ENCODE assay signal across 2 cellular contexts in the genomic region with DNA sequence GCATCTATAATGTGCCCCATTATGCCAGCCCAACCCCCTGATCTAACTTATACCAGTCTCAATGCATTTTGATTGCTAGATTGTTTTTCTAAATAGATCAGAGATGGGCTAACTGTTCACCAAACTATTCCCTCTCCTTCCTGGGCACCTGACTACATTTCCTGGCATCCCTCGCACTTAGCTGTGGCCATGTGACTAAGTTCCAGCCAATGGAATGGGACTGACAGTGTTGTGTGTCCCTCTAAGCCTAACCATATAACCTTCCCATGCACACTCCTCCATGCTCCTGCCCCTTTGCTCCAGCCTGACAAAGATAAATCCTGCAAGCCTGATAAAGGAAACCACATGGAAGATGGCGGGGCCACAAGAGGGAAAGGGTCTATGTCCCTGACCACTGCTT.
TF ChIP-seq lines count a peak whose summit lies in the region.

No MANE protein-coding gene starts in this region.

TF ChIP-seq in HCT116, 20 proteins besides CTCF, POLR2A, EP300 and RAD21:
- no peak for TF ChIP-seq MAX (IDR thresholded peaks at IDR 0.05)
- no peak for TF ChIP-seq REST (IDR thresholded peaks at IDR 0.05; ENCODE audit: low read depth)
- TF ChIP-seq JUND (IDR thresholded peaks at IDR 0.05): no peak
- no peak for TF ChIP-seq SRF (IDR thresholded peaks at IDR 0.05; ENCODE audit: low read depth)
- TF ChIP-seq EGR1 (IDR thresholded peaks at IDR 0.05; ENCODE audit: low read depth): no peak
- no peak for TF ChIP-seq EZH2 (IDR thresholded peaks at IDR 0.05)
- no peak for TF ChIP-seq ZNF274 (IDR thresholded peaks at IDR 0.05; ENCODE audit: low read depth, low read length)
- TF ChIP-seq EZH2phosphoT487 (IDR thresholded peaks at IDR 0.05; ENCODE audit: borderline replicate concordance): no peak
- no peak for TF ChIP-seq CBX3 (IDR thresholded peaks at IDR 0.05; ENCODE audit: low read depth)

TF ChIP-seq in K562, 482 proteins besides CTCF, POLR2A, EP300 and RAD21:
- TF ChIP-seq MTF1 (CRISPR knock-in tag; IDR thresholded peaks at IDR 0.05; ENCODE audit: borderline replicate concordance) (no peak), NFYB (IDR thresholded peaks at IDR 0.05; ENCODE audit: extremely low read depth, insufficient read length) (peak; percentile 5)
- TF ChIP-seq, protein P1, sequence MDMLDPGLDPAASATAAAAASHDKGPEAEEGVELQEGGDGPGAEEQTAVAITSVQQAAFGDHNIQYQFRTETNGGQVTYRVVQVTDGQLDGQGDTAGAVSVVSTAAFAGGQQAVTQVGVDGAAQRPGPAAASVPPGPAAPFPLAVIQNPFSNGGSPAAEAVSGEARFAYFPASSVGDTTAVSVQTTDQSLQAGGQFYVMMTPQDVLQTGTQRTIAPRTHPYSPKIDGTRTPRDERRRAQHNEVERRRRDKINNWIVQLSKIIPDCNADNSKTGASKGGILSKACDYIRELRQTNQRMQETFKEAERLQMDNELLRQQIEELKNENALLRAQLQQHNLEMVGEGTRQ (CRISPR knock-in tag; IDR thresholded peaks at IDR 0.05): peak; percentile 55
TF ChIP-seq in K562: peak in this region for 2.
